9 cellular contexts compared by ENCODE assay signal in genomic region chr2:154452906-154453493, GRCh38.
DNase-seq lines count a peak whose midpoint lies in the region; ATAC-seq and TF ChIP-seq lines count a peak whose summit lies in the region.
"Had no signal": no experiment of that assay in that cellular context is flagged by ENCODE, and none has a peak within 500 bp of the region (broad histone marks: within the 10 kb centered on the region; RNA-seq: fewer than 3 reads in every experiment).

No MANE protein-coding gene starts in this region.

- H3K9me3 ChIP-seq in parathyroid adenoma (ENCODE audit: control insufficient read depth, low read length) (no peaks in the 10 kb centered on the region), gastrocnemius medialis (no peaks in the 10 kb centered on the region)
- H3K9me3 ChIP-seq: HAP-1 had no signal

- no peaks in the 10 kb centered on the region for H3K79me2 ChIP-seq in parathyroid adenoma

- no peak overlapping the region for H3K4me3 Mint-ChIP-seq in brain

- DNase-seq in COLO829 (ENCODE audit: low spot score) (peak; percentile 22), M059J (ENCODE audit: low read depth) (peak; percentile 1), gastrocnemius medialis (no peak), DMS114 treated with DMSO at 0.1 percent for 48 hours (lab: John Stamatoyannopoulos, UW; ENCODE audit: unreplicated experiment) (no peak)
- DNase-seq in activated CD4-positive, alpha-beta T cell treated with anti-CD3 and anti-CD28 coated beads, Interleukin-2, amount 50 U/mL, for 1 hour: no peak

- H3K27ac Mint-ChIP-seq in brain: peak overlapping the region in 1 of 5 experiments; percentile 12

- H3K4me1 ChIP-seq in parathyroid adenoma (no peaks in the 10 kb centered on the region), gastrocnemius medialis (peaks cover 2 to 15% of the 10 kb centered on the region in 2 donors)

- no peaks in the 10 kb centered on the region for H3K36me3 Mint-ChIP-seq in brain

- no peak overlapping the region for H3K4me3 ChIP-seq in parathyroid adenoma (ENCODE audit: low read depth, low read length)
- H3K4me3 ChIP-seq in gastrocnemius medialis: no peak overlapping the region
- H3K4me3 ChIP-seq: HAP-1 had no signal

- H3K4me1 Mint-ChIP-seq in brain: peaks cover 25% of the 10 kb centered on the region

- in situ Hi-C loops in gastrocnemius medialis (cut with MboI; ENCODE audit: low sequenced_read_pairs in 4 of 4): no loop called here

- H3K9ac ChIP-seq in parathyroid adenoma: no peak overlapping the region

- no peak overlapping the region for H3K4me2 ChIP-seq in parathyroid adenoma (ENCODE audit: low read length)

- H3K27me3 ChIP-seq in parathyroid adenoma (ENCODE audit: control insufficient read depth, insufficient read depth, low read length) (no peaks in the 10 kb centered on the region), gastrocnemius medialis (no peaks in the 10 kb centered on the region)

- H3K27ac ChIP-seq in parathyroid adenoma (no peak overlapping the region), gastrocnemius medialis (no peak overlapping the region)

- ATAC-seq in GM19397 (IDR thresholded peaks at IDR 0.05; ENCODE audit: unreplicated experiment): peak; percentile 59
- no peak for ATAC-seq in gastrocnemius medialis

- H3K9me3 Mint-ChIP-seq in brain: no peaks in the 10 kb centered on the region

- H3K36me3 ChIP-seq in parathyroid adenoma (ENCODE audit: control insufficient read depth, insufficient read depth, low read length) (no peaks in the 10 kb centered on the region), gastrocnemius medialis (no peaks in the 10 kb centered on the region)
- H3K36me3 ChIP-seq: HAP-1 had no signal

- TF ChIP-seq POLR2A in gastrocnemius medialis (IDR thresholded peaks at IDR 0.05): no peak

- no peaks in the 10 kb centered on the region for H3K27me3 Mint-ChIP-seq in brain

- H2AFZ ChIP-seq in parathyroid adenoma: no peak overlapping the region

- intact Hi-C loops in gastrocnemius medialis (cut with DNase I; ENCODE audit: low total_unique reads): no loop called here

- TF ChIP-seq CTCF in brain (conservative IDR thresholded peaks at IDR 0.05) (peak; percentile 39 to 43), parathyroid adenoma (IDR thresholded peaks at IDR 0.05) (peak; percentile 22), gastrocnemius medialis (IDR thresholded peaks at IDR 0.05 in 4 of 5, conservative IDR thresholded peaks at IDR 0.05 in 1 of 5) (peak in 1 of 5 experiments; percentile 20)

Comparison
In these comparisons a context has a peak if more than half of its experiments do, and no peak if none do; other contexts are left out.
1. DNase-seq: peak in COLO829 (single experiment) and M059J (single experiment); none in activated CD4-positive, alpha-beta T cell treated with anti-CD3 and anti-CD28 coated beads, Interleukin-2, amount 50 U/mL, for 1 hour (single experiment), gastrocnemius medialis (0 of 2) and DMS114 treated with DMSO at 0.1 percent for 48 hours (single experiment).